In the genomic region with DNA sequence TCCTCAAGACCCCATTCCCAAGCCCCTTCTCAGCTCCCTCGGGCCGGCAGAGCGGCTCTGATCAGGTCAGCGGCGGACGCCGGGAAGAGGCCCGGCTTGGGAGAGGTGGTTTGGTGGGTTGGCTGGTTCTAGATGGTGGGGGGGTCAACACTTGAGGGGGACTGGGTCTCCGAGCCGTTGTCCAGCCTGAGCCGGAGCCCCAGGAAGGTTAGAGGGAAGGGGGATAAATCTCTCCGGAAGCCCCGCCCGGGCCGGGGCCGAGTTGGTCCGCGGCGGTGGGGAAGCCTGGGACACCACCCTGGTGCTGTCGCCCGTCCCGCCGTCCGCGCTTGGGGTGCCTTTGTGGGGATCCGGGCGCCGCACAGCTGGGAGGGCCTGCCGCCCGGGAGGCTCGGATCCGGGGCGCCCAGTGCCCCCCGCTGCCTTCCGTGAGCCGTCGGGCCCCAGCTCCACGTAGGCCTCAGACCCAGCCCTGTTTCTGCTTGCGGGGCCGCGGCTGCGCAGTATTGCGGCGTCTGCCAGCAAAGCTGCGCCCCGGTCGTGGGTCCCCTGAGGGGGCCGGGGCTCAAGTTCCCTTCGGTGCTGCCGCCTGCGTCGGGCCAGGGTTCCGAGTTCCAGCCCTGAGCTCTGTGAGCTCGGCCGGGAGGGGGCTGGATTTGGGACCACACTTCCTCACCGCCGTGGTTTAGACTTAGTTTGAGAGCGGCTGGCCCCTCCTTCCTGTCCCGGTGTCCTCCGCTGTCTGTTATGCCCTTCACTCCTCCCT, we compare ENCODE assay signal across 8 cellular contexts.
A peak's percentile ranks its signal among the peaks of the same experiment; 100 is the strongest.
DNase-seq lines count a peak whose midpoint lies in the region; ATAC-seq and TF ChIP-seq lines count a peak whose summit lies in the region.

No MANE protein-coding gene starts in this region.

- H3K4me3 ChIP-seq in RWPE2 (ENCODE audit: severe bottlenecking) (peak overlapping the region; percentile 81), astrocyte of the spinal cord (ENCODE audit: low read depth, low read length) (peak overlapping the region; percentile 83), iPS-18c (ENCODE audit: insufficient read depth, low read depth, low read length) (peak overlapping the region; percentile 99)

- no peaks in the 10 kb centered on the region for H3K27me3 ChIP-seq in RWPE2 (ENCODE audit: insufficient read depth, poor library complexity, severe bottlenecking)

- no peaks in the 10 kb centered on the region for H3K9me3 ChIP-seq in RWPE2 (ENCODE audit: severe bottlenecking)
- H3K9me3 ChIP-seq in iPS-18c (ENCODE audit: control insufficient read depth, insufficient read depth, low read length): peaks cover 6% of the 10 kb centered on the region

- ATAC-seq in HG02763 (IDR thresholded peaks at IDR 0.05; ENCODE audit: unreplicated experiment) (peak; percentile 49), RWPE2 (ENCODE audit: low read depth) (peak; percentile 54)

- peaks cover 24% of the 10 kb centered on the region for H3K36me3 ChIP-seq in RWPE2 (ENCODE audit: low read depth)

- no peak for TF ChIP-seq CTCF in GM13977 (IDR thresholded peaks at IDR 0.05; ENCODE audit: extremely low read depth, insufficient read depth, missing control alignments)
- no peak for TF ChIP-seq CTCF in RWPE2 (IDR thresholded peaks at IDR 0.05; ENCODE audit: poor library complexity, severe bottlenecking)
- TF ChIP-seq CTCF in astrocyte of the spinal cord (IDR thresholded peaks at IDR 0.05; ENCODE audit: low read depth, low read length): no peak

- H3K4me1 ChIP-seq in RWPE2 (ENCODE audit: insufficient read depth, poor library complexity, severe bottlenecking): peaks cover 9% of the 10 kb centered on the region

- peak overlapping the region; percentile 72 for H3K27ac ChIP-seq in RWPE2 (ENCODE audit: poor library complexity, severe bottlenecking)

- DNase-seq in GM13977 (ENCODE audit: low spot score) (peak; percentile 71), RWPE2 (ENCODE audit: low spot score) (peak; percentile 75), astrocyte of the spinal cord (ENCODE audit: low read depth, low spot score) (peak; percentile 78), DMS53 (lab: John Stamatoyannopoulos, UW) (no peak), NCI-H2227 (lab: John Stamatoyannopoulos, UW; ENCODE audit: unreplicated experiment) (no peak)
- DNase-seq in stimulated activated CD4-positive, alpha-beta T cell treated with anti-CD3 and anti-CD28 coated beads, Interleukin-12 subunit alpha, Interleukin-12 subunit beta, amount 100 ng/mL, for 4 hours: peak; percentile 67

- in situ Hi-C loops in GM13977 (cut with MboI; ENCODE audit: low pct_unique_long_range_greater_than_20kb, low sequenced_read_pairs, unreplicated experiment): no loop called here
- in situ Hi-C loops in astrocyte of the spinal cord (cut with HindIII; ENCODE audit: low sequenced_read_pairs): no loop called here

Comparison
In these comparisons a context has a peak if more than half of its experiments do, and no peak if none do; other contexts are left out.
1. DNase-seq: peak in GM13977 (single experiment), RWPE2 (single experiment), astrocyte of the spinal cord (single experiment) and stimulated activated CD4-positive, alpha-beta T cell treated with anti-CD3 and anti-CD28 coated beads, Interleukin-12 subunit alpha, Interleukin-12 subunit beta, amount 100 ng/mL, for 4 hours (single experiment); none in DMS53 (single experiment) and NCI-H2227 (single experiment).
2. Peak in every context shown above with its lines, with median percentiles within 50 percentile points of each other: H3K4me3 ChIP-seq.